8 cellular contexts compared by ENCODE assay signal in genomic region chr20:52031574-52032303, GRCh38.
DNase-seq lines count a peak whose midpoint lies in the region; ATAC-seq, FAIRE-seq and TF ChIP-seq lines count a peak whose summit lies in the region.

No MANE protein-coding gene starts in this region.

- H3K27me3 ChIP-seq in endodermal cell (ENCODE audit: control insufficient read depth, insufficient read depth, low read length, poor library complexity, severe bottlenecking) (no peaks in the 10 kb centered on the region), osteoblast (ENCODE audit: insufficient read depth, low read length) (no peaks in the 10 kb centered on the region)

- H3K4me2 ChIP-seq in osteoblast (ENCODE audit: insufficient read depth, low read length), result peak overlapping the region; percentile 73

- H3K9me3 Mint-ChIP-seq in endodermal cell, result peaks cover 3% of the 10 kb centered on the region

- DNase-seq in ELF-1 (ENCODE audit: low read depth, low spot score) (peak; percentile 59), RCC 7860 (ENCODE audit: low spot score) (peak; percentile 20), endodermal cell (no peak), osteoblast (ENCODE audit: insufficient read length, low spot score, missing footprints) (peak; percentile 90), DMS79 (lab: John Stamatoyannopoulos, UW) (no peak)
- DNase-seq in activated CD4-positive, CD25-positive, alpha-beta regulatory T cell treated with anti-CD3 and anti-CD28 coated beads, Interleukin-2, amount 50 U/mL, for 72 hours, result no peak
- DNase-seq in effector CD8-positive, alpha-beta T cell (lab: John Stamatoyannopoulos, UW), result no peak

- no peak for ATAC-seq in GM18502 (IDR thresholded peaks at IDR 0.05; ENCODE audit: poor library complexity, unreplicated experiment)

- H3K79me2 ChIP-seq in osteoblast (ENCODE audit: insufficient read depth, low read length), result no peaks in the 10 kb centered on the region

- TF ChIP-seq CTCF in endodermal cell (conservative IDR thresholded peaks at IDR 0.05), result no peak
- no peak for TF ChIP-seq CTCF in osteoblast (IDR thresholded peaks at IDR 0.05; ENCODE audit: extremely low read depth, low read depth, low read length)

- no peaks in the 10 kb centered on the region for H3K36me3 ChIP-seq in endodermal cell (ENCODE audit: control insufficient read depth, insufficient read depth, low read length)
- no peaks in the 10 kb centered on the region for H3K36me3 ChIP-seq in osteoblast (ENCODE audit: insufficient read depth, low read length)

- no peak overlapping the region for H3K4me3 Mint-ChIP-seq in endodermal cell

- 70% methylated on average over 10 to 14 of the region's 14 CpGs for WGBS in endodermal cell (ENCODE audit: insufficient coverage in 1 of 2, insufficient read length in 1 of 2), 2 experiments

- H3K27me3 Mint-ChIP-seq in endodermal cell (ENCODE audit: insufficient read depth), result no peaks in the 10 kb centered on the region

- H2AFZ ChIP-seq in osteoblast (ENCODE audit: low read length), result peak overlapping the region; percentile 74

- H3K4me1 ChIP-seq in endodermal cell (ENCODE audit: control insufficient read depth, insufficient read depth, low read length), result peaks cover 10% of the 10 kb centered on the region
- H3K4me1 ChIP-seq in osteoblast (ENCODE audit: insufficient read depth, low read length), result peaks cover 17% of the 10 kb centered on the region

- H3K4me3 ChIP-seq in endodermal cell (ENCODE audit: low read length) (no peak overlapping the region), osteoblast (ENCODE audit: insufficient read depth, low read length) (peak overlapping the region; percentile 46)

- H3K27ac Mint-ChIP-seq in endodermal cell, result peak overlapping the region; percentile 43

- no peaks in the 10 kb centered on the region for H3K36me3 Mint-ChIP-seq in endodermal cell (ENCODE audit: low read depth)

- H3K4me1 Mint-ChIP-seq in endodermal cell, result peaks cover 25% of the 10 kb centered on the region

- H4K20me1 ChIP-seq in osteoblast (ENCODE audit: insufficient read depth, low read length), result no peaks in the 10 kb centered on the region

- H3K9me3 ChIP-seq in endodermal cell (ENCODE audit: control insufficient read depth, low read length), result no peaks in the 10 kb centered on the region
- H3K9me3 ChIP-seq in osteoblast (ENCODE audit: low read depth, low read length), result no peaks in the 10 kb centered on the region

- H3K9ac ChIP-seq in endodermal cell (ENCODE audit: extremely low read depth, low read length, poor library complexity, severe bottlenecking), result no peak overlapping the region

- H3K27ac ChIP-seq in endodermal cell (ENCODE audit: low read depth, low read length) (peak overlapping the region; percentile 50), osteoblast (ENCODE audit: low read depth, low read length) (peak overlapping the region; percentile 89)

- no peak for FAIRE-seq in RCC 7860 (lab: Jason Lieb, UNC)

Comparison
In these comparisons a context has a peak if more than half of its experiments do, and no peak if none do; other contexts are left out.
1. DNase-seq: peak in ELF-1 (single experiment), RCC 7860 (single experiment) and osteoblast (single experiment); none in endodermal cell (single experiment), activated CD4-positive, CD25-positive, alpha-beta regulatory T cell treated with anti-CD3 and anti-CD28 coated beads, Interleukin-2, amount 50 U/mL, for 72 hours (single experiment), DMS79 (single experiment) and effector CD8-positive, alpha-beta T cell (single experiment).